10 cellular contexts compared by ENCODE assay signal in the genomic region with DNA sequence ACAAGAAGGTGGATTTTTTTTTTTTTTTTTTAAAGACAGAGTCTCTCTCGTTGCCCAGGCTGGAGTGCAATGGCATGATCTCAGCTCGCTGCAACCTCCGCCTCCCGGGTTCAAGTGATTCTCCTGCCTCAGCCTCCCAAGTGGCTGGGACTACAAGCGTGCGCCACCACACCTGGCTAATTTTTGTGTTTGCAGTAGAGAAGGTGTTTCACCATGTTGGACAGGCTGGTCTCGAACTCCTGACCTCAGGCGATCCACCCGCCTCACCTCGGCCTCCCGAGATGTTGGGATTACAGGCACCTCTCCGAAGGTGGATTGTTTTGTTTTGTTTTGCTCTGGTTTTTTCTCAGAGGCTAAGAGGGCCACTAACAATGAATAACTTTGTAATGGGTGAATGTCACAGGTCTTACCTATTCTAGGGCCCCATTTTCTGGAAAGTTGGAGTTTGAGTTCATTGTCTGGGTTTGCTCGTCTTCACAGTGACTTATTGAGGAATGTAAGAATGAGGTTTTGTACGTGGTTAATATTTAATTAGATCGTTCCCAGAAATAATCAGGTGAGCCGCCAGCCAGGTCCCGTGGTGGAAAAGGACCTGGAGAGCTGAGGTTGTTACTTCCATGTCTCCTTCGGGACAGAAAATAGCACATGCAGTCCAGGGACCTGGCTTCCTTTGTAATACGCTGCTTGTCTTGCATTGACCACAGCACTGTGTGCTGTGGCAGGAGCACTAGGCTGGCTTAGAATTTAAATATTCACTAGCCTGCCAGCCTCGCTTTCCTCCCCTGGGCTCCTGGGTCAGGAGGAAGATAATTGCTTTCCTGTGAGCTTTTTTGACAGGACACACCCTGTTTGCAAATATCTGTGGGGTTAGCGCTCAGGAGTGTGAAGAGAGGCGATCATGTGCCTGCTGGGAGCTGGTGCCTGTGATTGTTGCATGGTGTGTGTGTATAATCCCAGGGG. TPM values are rescaled to one million over a fixed set of nuclear protein-coding genes. Genes with fewer than 3 reads are reported as not detected.
A peak's percentile ranks its signal among the peaks of the same experiment; 100 is the strongest.
DNase-seq lines count a peak whose midpoint lies in the region; ATAC-seq lines count a peak whose summit lies in the region.
"Had no signal": no experiment of that assay in that cellular context is flagged by ENCODE, and none has a peak within 500 bp of the region (broad histone marks: within the 10 kb centered on the region; RNA-seq: fewer than 3 reads in every experiment).

No MANE protein-coding gene starts in this region.

- POLR2A ChIA-PET in activated CD4-positive, alpha-beta T cell treated with anti-CD3 and anti-CD28 coated beads for 36 hours (lab: Charles Lee): no interaction called here

- H3K27ac Mint-ChIP-seq in activated CD4-positive, alpha-beta T cell treated with anti-CD3 and anti-CD28 coated beads for 36 hours: no peak overlapping the region

- peak overlapping the region; percentile 90 for H3K4me3 Mint-ChIP-seq in activated CD4-positive, alpha-beta T cell treated with anti-CD3 and anti-CD28 coated beads for 36 hours

- CTCF ChIA-PET in activated CD4-positive, alpha-beta T cell treated with anti-CD3 and anti-CD28 coated beads for 36 hours (lab: Charles Lee): no interaction called here

- H3K36me3 ChIP-seq in skeletal muscle satellite cell (ENCODE audit: insufficient read depth, low read length): peaks cover 2% of the 10 kb centered on the region
- H3K36me3 ChIP-seq: MG63 had no signal

- H3K4me3 ChIP-seq in skeletal muscle satellite cell (ENCODE audit: low read length): no peak overlapping the region

- intact Hi-C loops in activated CD4-positive, alpha-beta T cell treated with anti-CD3 and anti-CD28 coated beads for 36 hours (cut with DNase I, micrococcal nuclease): loop anchor here in 1 of 2 experiments (2.0 to 5.0 kb wide), 2 partner anchors 57 to 610 kb away; partner anchors contain the start of gene DIABLO

- no peak for DNase-seq in activated CD4-positive, alpha-beta T cell treated with anti-CD3 and anti-CD28 coated beads for 36 hours
- DNase-seq in activated CD4-positive, alpha-beta T cell treated with anti-CD3 and anti-CD28 coated beads, Interleukin-2, amount 50 U/mL, for 4 hours: no peak
- DNase-seq in NCI-H748 treated with DMSO at 0.1 percent for 48 hours (lab: John Stamatoyannopoulos, UW): peak; percentile 87
- DNase-seq: activated CD4-positive, CD25-positive, alpha-beta regulatory T cell; MG63 had no signal

- H3K4me1 ChIP-seq in skeletal muscle satellite cell (ENCODE audit: control insufficient read depth, insufficient read depth, low read length): peaks cover 44% of the 10 kb centered on the region

- no peaks in the 10 kb centered on the region for H3K27me3 ChIP-seq in skeletal muscle satellite cell (ENCODE audit: control insufficient read depth, insufficient read depth, low read length)
- H3K27me3 ChIP-seq: MG63 had no signal

- ATAC-seq in activated CD4-positive, alpha-beta T cell treated with anti-CD3 and anti-CD28 coated beads for 36 hours: no peak
- ATAC-seq in esophagus mucosa (peak; percentile 13), HG03520 (IDR thresholded peaks at IDR 0.05; ENCODE audit: unreplicated experiment) (no peak), GM21515 (IDR thresholded peaks at IDR 0.05; ENCODE audit: unreplicated experiment) (no peak), GM19467 (IDR thresholded peaks at IDR 0.05; ENCODE audit: unreplicated experiment) (no peak)

- no peaks in the 10 kb centered on the region for H3K9me3 ChIP-seq in skeletal muscle satellite cell (replicated peaks; ENCODE audit: low read length)
- H3K9me3 ChIP-seq: MG63 had no signal

- peak overlapping the region; percentile 90 for H3K4me2 ChIP-seq in skeletal muscle satellite cell (ENCODE audit: low read length)

- peaks cover 3% of the 10 kb centered on the region for H3K27me3 Mint-ChIP-seq in activated CD4-positive, alpha-beta T cell treated with anti-CD3 and anti-CD28 coated beads for 36 hours

- no peak overlapping the region for H3K9ac ChIP-seq in skeletal muscle satellite cell (ENCODE audit: low read depth, low read length)

- peaks cover 36% of the 10 kb centered on the region for H3K4me1 Mint-ChIP-seq in activated CD4-positive, alpha-beta T cell treated with anti-CD3 and anti-CD28 coated beads for 36 hours

- H3K9me3 Mint-ChIP-seq in activated CD4-positive, alpha-beta T cell treated with anti-CD3 and anti-CD28 coated beads for 36 hours (ENCODE audit: low read depth): no peaks in the 10 kb centered on the region

- peaks cover 2% of the 10 kb centered on the region for H3K36me3 Mint-ChIP-seq in activated CD4-positive, alpha-beta T cell treated with anti-CD3 and anti-CD28 coated beads for 36 hours (ENCODE audit: low read depth)

RNA-seq across cellular contexts. Expression of gene HIP1R, which starts 2.3 kb away (rescaled TPM):
- 10 to 100 TPM; 17.1 to 20.9 TPM for total RNA-seq in activated CD4-positive, alpha-beta T cell treated with anti-CD3 and anti-CD28 coated beads for 36 hours
- 26.4 TPM for total RNA-seq in esophagus mucosa
- 20.5 and 30.2 TPM in 2 replicates for total RNA-seq in skeletal muscle satellite cell (2012; rRNA removed)

RNA-seq across cellular contexts. Expression of gene VPS37B, which starts 58.3 kb away (rescaled TPM):
- total RNA-seq in activated CD4-positive, alpha-beta T cell treated with anti-CD3 and anti-CD28 coated beads for 36 hours: 10 to 100 TPM in 1 of 2 experiments, 1 to 10 TPM in 1; 9.4 to 11.4 TPM
- 51.4 TPM for total RNA-seq in esophagus mucosa
- 19.2 and 22.1 TPM in 2 replicates for total RNA-seq in skeletal muscle satellite cell (2012; rRNA removed)
